In the genomic region with DNA sequence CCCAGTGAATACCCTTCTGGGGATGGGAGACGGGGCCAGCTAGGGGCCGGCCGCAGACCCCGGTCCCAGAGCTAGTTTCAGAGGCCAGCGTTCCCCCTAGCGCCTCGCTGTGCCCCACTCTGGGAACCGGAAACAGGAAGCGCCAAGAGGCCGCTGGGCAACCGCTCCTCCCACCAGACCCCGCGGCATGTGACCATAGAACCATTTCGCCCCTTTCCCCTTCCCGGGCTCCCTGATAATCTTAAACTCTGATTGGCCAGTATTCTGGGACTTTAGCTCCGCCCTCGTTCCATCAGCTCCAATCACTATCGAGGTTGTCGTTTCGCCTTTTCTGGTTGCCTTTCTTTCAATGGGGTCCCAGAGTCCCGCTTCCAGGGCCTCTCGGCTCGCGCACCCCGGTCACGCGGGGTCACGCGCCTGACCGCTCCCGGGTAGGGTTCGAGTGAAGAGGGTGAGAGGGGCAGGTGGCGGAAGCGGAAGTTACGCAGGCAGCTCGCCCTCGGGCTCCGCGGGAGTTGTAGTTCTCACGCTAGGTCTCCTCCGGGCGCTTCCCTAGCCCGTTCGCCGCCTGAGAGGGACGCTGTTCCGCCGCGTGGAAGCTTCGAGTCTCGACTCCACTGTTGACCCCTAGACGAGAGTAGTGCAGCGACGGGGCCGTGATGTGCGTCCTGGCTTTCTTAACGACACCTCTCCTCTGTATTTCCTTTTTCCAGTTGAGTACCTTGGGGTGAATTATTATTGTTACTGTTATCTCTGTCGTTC, we compare ENCODE assay signal across 8 cellular contexts. TPM values are rescaled to one million over a fixed set of nuclear protein-coding genes. Genes with fewer than 3 reads are reported as not detected.
DNase-seq lines count a peak whose midpoint lies in the region; ATAC-seq and TF ChIP-seq lines count a peak whose summit lies in the region.

A gene (minus strand): TSS at position 121 of the 762 bp plus-strand sequence. CDS start 3,241 bp downstream, outside the sequence.

- peaks cover 26% of the 10 kb centered on the region for H3K4me1 Mint-ChIP-seq in endothelial cell (ENCODE audit: unreplicated experiment)
- peaks cover 18% of the 10 kb centered on the region for H3K4me1 Mint-ChIP-seq in mesothelial cell of epicardium

- peak within 1 kb of the TSS; percentile 85 for H3K4me2 ChIP-seq in OCI-LY3 (ENCODE audit: low read length)

- H3K9me3 ChIP-seq in OCI-LY3 (ENCODE audit: insufficient read depth, low read length): peaks cover 7% of the 10 kb centered on the region; the same call in 1 of the 2 replicates

- ATAC-seq in GM21526 (IDR thresholded peaks at IDR 0.05; ENCODE audit: low FRiP score, unreplicated experiment): peak; percentile 84

- H3K27me3 ChIP-seq in OCI-LY3 (ENCODE audit: low read depth, low read length): no peaks in the 10 kb centered on the region

- H3K27ac Mint-ChIP-seq in endothelial cell (ENCODE audit: unreplicated experiment) (peak within 1 kb of the TSS; percentile 95), mesothelial cell of epicardium (peak within 1 kb of the TSS; percentile 98)

- peak; percentile 95 for DNase-seq in DMS114 treated with DMSO at 0.1 percent for 48 hours (lab: John Stamatoyannopoulos, UW; ENCODE audit: unreplicated experiment)
- DNase-seq in HuH-7.5 (ENCODE audit: low spot score): peak; percentile 86
- DNase-seq in activated CD8-positive, alpha-beta memory T cell treated with anti-CD3 and anti-CD28 coated beads, Interleukin-2, amount 50 U/mL, for 48 hours: peak; percentile 93
- DNase-seq in endothelial cell (ENCODE audit: low spot score): peak; percentile 90
- peak; percentile 76 to 90 for DNase-seq in mesothelial cell of epicardium (ENCODE audit: low spot score in 2 of 2, unreplicated experiment in 2 of 2)
- DNase-seq in stimulated activated CD8-positive, alpha-beta memory T cell treated with anti-CD3 and anti-CD28 coated beads, Interleukin-15, amount 100 ng/mL, for 48 hours (ENCODE audit: low read depth in 2 of 2): peak; percentile 90 to 93

- peak within 1 kb of the TSS; percentile 96 for H2AFZ ChIP-seq in OCI-LY3 (ENCODE audit: low read depth, low read length)

- H3K9me3 Mint-ChIP-seq in endothelial cell (ENCODE audit: unreplicated experiment) (peaks cover 5% of the 10 kb centered on the region), mesothelial cell of epicardium (peaks cover 15% of the 10 kb centered on the region)

- H3K9ac ChIP-seq in OCI-LY3 (ENCODE audit: low read length): peak within 1 kb of the TSS; percentile 93

- H3K36me3 Mint-ChIP-seq in endothelial cell (ENCODE audit: low read depth, unreplicated experiment) (peaks cover 15% of the 10 kb centered on the region), mesothelial cell of epicardium (peaks cover 15% of the 10 kb centered on the region)

- H3K27me3 Mint-ChIP-seq in endothelial cell (ENCODE audit: unreplicated experiment) (peaks cover 8% of the 10 kb centered on the region), mesothelial cell of epicardium (ENCODE audit: low read depth) (no peaks in the 10 kb centered on the region)

- peaks cover 30% of the 10 kb centered on the region for H3K36me3 ChIP-seq in OCI-LY3 (replicated peaks; ENCODE audit: low read depth, low read length)

- H3K4me3 Mint-ChIP-seq in endothelial cell (ENCODE audit: unreplicated experiment): peak within 1 kb of the TSS; percentile 97
- peak within 1 kb of the TSS; percentile 98 for H3K4me3 Mint-ChIP-seq in mesothelial cell of epicardium

- peak within 1 kb of the TSS; percentile 85 for H3K4me3 ChIP-seq in OCI-LY3 (ENCODE audit: low read length)

- peaks cover 32% of the 10 kb centered on the region for H4K20me1 ChIP-seq in OCI-LY3 (ENCODE audit: insufficient read depth, low read length)

- H3K79me2 ChIP-seq in OCI-LY3 (ENCODE audit: low read length): peaks cover 52% of the 10 kb centered on the region

- H3K4me1 ChIP-seq in OCI-LY3 (ENCODE audit: low read length): peaks cover 33% of the 10 kb centered on the region

- peak; percentile 84 for TF ChIP-seq CTCF in OCI-LY3 (IDR thresholded peaks at IDR 0.05; ENCODE audit: low read depth, low read length)
- no peak for TF ChIP-seq CTCF in endothelial cell (IDR thresholded peaks at IDR 0.05; ENCODE audit: unreplicated experiment)
- TF ChIP-seq CTCF in mesothelial cell of epicardium (IDR thresholded peaks at IDR 0.05; ENCODE audit: unreplicated experiment): no peak

- H3K27ac ChIP-seq in OCI-LY3 (ENCODE audit: low read length): peak within 1 kb of the TSS; percentile 94

RNA-seq across cellular contexts. Expression of the gene that starts here (rescaled TPM):
- 186 TPM for total RNA-seq in endothelial cell (ENCODE audit: unreplicated experiment)
- 117 to 118 TPM (median 117 TPM) in 3 replicates for total RNA-seq in mesothelial cell of epicardium

Comparison
In these comparisons a context has a peak if more than half of its experiments do, and no peak if none do; other contexts are left out.
1. Peak in every context shown above with its lines: DNase-seq, ATAC-seq, H3K4me3 ChIP-seq and H3K27ac ChIP-seq.